28 cellular contexts compared by ENCODE assay signal in genomic region chr4:13166214-13166613, GRCh38.
"Had no signal": no experiment of that assay in that cellular context is flagged by ENCODE, and none has a peak within 500 bp of the region (broad histone marks: within the 10 kb centered on the region; RNA-seq: fewer than 3 reads in every experiment).

No MANE protein-coding gene starts in this region.

- FAIRE-seq: small intestine, urothelium cell line had no signal

- H3K27ac ChIP-seq: neural progenitor cell, ovary, parathyroid adenoma, psoas muscle, right lobe of liver, sigmoid colon, stomach, thoracic aorta, thyroid gland, tibial nerve, upper lobe of left lung, vagina had no signal

- ATAC-seq: psoas muscle; right cardiac atrium; right lobe of liver; stimulated activated effector memory CD8-positive, alpha-beta T cell treated with anti-CD3 and anti-CD28 coated beads, Interleukin-12 subunit alpha, Interleukin-12 subunit beta, amount 100 ng/mL, for 72 hours; stimulated activated naive B cell treated with anti-CD40 and anti-IgM and Interleukin-4, amounts not matched to agents 10 μg/mL and 1 μg/mL and 100 μg/mL, for 72 hours had no signal

- H3K4me3 ChIP-seq: neural progenitor cell, ovary, psoas muscle, right lobe of liver, sigmoid colon, stomach, thoracic aorta, thyroid gland, tibial nerve, upper lobe of left lung, vagina had no signal

- H3K27me3 Mint-ChIP-seq: progenitor cell of endocrine pancreas; stimulated activated naive B cell treated with anti-CD40 and anti-IgM and Interleukin-4, amounts not matched to agents 10 μg/mL and 1 μg/mL and 100 μg/mL, for 72 hours; stimulated activated naive CD8-positive, alpha-beta T cell treated with anti-CD3 and anti-CD28 coated beads, Interleukin-15, Interleukin-2, amounts not matched to agents 100 ng/mL and 50 ng/mL, for 24 hours had no signal

- H3K9me3 ChIP-seq: ovary, psoas muscle, right lobe of liver, sigmoid colon, stomach, thoracic aorta, thyroid gland, tibial nerve, upper lobe of left lung, vagina had no signal

- H3K4me2 ChIP-seq: neural progenitor cell had no signal

- H3K36me3 Mint-ChIP-seq: neural progenitor cell; stimulated activated effector memory CD8-positive, alpha-beta T cell treated with anti-CD3 and anti-CD28 coated beads, Interleukin-12 subunit alpha, Interleukin-12 subunit beta, amount 100 ng/mL, for 72 hours had no signal

- H3K4me3 Mint-ChIP-seq: nephron; neural progenitor cell; stimulated activated effector memory CD8-positive, alpha-beta T cell treated with anti-CD3 and anti-CD28 coated beads, Interleukin-12 subunit alpha, Interleukin-12 subunit beta, amount 100 ng/mL, for 72 hours; stimulated activated naive B cell treated with anti-CD40 and anti-IgM and Interleukin-4, amounts not matched to agents 10 μg/mL and 1 μg/mL and 100 μg/mL, for 72 hours; stimulated activated naive CD8-positive, alpha-beta T cell treated with anti-CD3 and anti-CD28 coated beads, Interleukin-15, Interleukin-2, amounts not matched to agents 100 ng/mL and 50 ng/mL, for 24 hours had no signal

- H3K36me3 ChIP-seq: neural progenitor cell, ovary, right lobe of liver, sigmoid colon, stomach, thoracic aorta, thyroid gland, tibial nerve, upper lobe of left lung, vagina had no signal

- H3K27ac Mint-ChIP-seq: nephron; neural progenitor cell; progenitor cell of endocrine pancreas; stimulated activated effector memory CD8-positive, alpha-beta T cell treated with anti-CD3 and anti-CD28 coated beads, Interleukin-12 subunit alpha, Interleukin-12 subunit beta, amount 100 ng/mL, for 72 hours; stimulated activated naive B cell treated with anti-CD40 and anti-IgM and Interleukin-4, amounts not matched to agents 10 μg/mL and 1 μg/mL and 100 μg/mL, for 72 hours; stimulated activated naive CD8-positive, alpha-beta T cell treated with anti-CD3 and anti-CD28 coated beads, Interleukin-15, Interleukin-2, amounts not matched to agents 100 ng/mL and 50 ng/mL, for 24 hours had no signal

- H3K4me1 Mint-ChIP-seq: stimulated activated effector memory CD8-positive, alpha-beta T cell treated with anti-CD3 and anti-CD28 coated beads, Interleukin-12 subunit alpha, Interleukin-12 subunit beta, amount 100 ng/mL, for 72 hours had no signal

- H3K4me1 ChIP-seq: parathyroid adenoma, psoas muscle, stomach, thyroid gland, tibial nerve, upper lobe of left lung, vagina had no signal

- H3K9me3 Mint-ChIP-seq: nephron; neural progenitor cell; stimulated activated naive CD8-positive, alpha-beta T cell treated with anti-CD3 and anti-CD28 coated beads, Interleukin-15, Interleukin-2, amounts not matched to agents 100 ng/mL and 50 ng/mL, for 24 hours had no signal

- H3K9ac ChIP-seq: neural progenitor cell, parathyroid adenoma had no signal

- H3K27me3 ChIP-seq: neural progenitor cell, ovary, right lobe of liver, sigmoid colon, stomach, thyroid gland, tibial nerve, upper lobe of left lung, vagina had no signal

- H2AFZ ChIP-seq: neural progenitor cell, parathyroid adenoma had no signal

- DNase-seq: occipital lobe; ovary; posterior cingulate gyrus; psoas muscle; right cardiac atrium; right lobe of liver; sigmoid colon; small intestine; stimulated activated CD4-positive, alpha-beta T cell treated with anti-CD3 and anti-CD28 coated beads, Interleukin-15, amount 100 ng/mL, for 24 hours; stimulated activated CD4-positive, alpha-beta T cell treated with anti-CD3 and anti-CD28 coated beads, Interleukin-2, amount 100 ng/mL, for 24 hours; stimulated activated CD4-positive, alpha-beta T cell treated with anti-CD3 and anti-CD28 coated beads, Interleukin-2, amount 100 ng/mL, for 48 hours; stimulated activated CD4-positive, alpha-beta T cell treated with anti-CD3 and anti-CD28 coated beads, Interleukin-4, amount 100 ng/mL, for 24 hours; stimulated activated naive B cell treated with anti-CD40 and anti-IgM and Interleukin-4, amounts not matched to agents 10 μg/mL and 1 μg/mL and 100 μg/mL, for 72 hours; stimulated activated naive CD4-positive, alpha-beta T cell treated with Interleukin-2 at 50 U/mL for 16 hours; stomach; thyroid gland; trophoblast cell; upper lobe of left lung had no signal

- H3K79me2 ChIP-seq: parathyroid adenoma had no signal
